In the genomic region with DNA sequence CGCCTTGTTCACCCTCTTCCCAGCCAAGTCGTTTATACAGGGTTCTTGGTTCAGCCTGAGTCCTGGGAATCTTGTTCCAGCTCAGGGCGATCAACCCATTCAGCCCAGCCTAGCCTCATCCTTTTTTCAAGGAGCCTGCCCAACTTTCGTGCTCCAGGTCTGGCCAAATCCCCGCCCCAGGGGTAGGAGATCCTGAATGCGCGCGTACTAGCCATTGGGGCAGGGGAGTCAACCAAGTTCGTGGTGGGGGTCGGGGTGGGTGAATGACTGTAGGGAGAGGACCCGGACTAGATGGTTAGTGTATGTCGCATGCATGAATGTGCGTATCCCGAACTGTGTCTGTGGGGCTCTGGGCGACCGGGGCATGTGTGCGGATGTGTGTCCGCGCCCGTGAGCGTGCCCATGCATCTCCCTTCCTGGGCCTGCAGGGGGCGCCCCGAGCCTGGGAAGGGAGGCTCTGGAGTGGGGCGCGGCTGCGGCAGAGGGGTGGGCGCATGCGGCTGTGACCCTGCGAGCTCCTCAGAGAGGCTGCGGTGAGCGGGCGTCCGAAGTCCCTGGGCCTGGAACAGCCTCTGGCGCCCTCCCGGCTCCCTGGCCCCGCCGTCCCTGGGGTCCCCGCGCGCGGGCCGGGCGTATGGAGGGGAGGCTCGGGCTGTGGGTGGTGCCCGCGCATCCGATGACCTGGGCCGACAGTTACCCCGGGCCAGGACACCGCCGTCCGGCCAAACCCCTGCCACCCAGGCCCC, we compare ENCODE assay signal across 1 cellular context.
TF ChIP-seq lines count a peak whose summit lies in the region.

No MANE protein-coding gene starts in this region.

TF ChIP-seq in HepG2, 621 proteins besides CTCF, POLR2A, EP300 and RAD21 (continued from another document and continues in another):
- TF ChIP-seq HMGXB3 (CRISPR knock-in tag; IDR thresholded peaks at IDR 0.05; ENCODE audit: borderline replicate concordance) = no peak
- TF ChIP-seq U2AF2 (IDR thresholded peaks at IDR 0.05; ENCODE audit: low read depth, low read length) = no peak
- no peak for TF ChIP-seq RNF219 (CRISPR knock-in tag; IDR thresholded peaks at IDR 0.05)
- no peak for TF ChIP-seq KLF9 (CRISPR knock-in tag; IDR thresholded peaks at IDR 0.05; ENCODE audit: low read depth)
- TF ChIP-seq NCOA5 (CRISPR knock-in tag; IDR thresholded peaks at IDR 0.05) = no peak
- TF ChIP-seq, protein P1, sequence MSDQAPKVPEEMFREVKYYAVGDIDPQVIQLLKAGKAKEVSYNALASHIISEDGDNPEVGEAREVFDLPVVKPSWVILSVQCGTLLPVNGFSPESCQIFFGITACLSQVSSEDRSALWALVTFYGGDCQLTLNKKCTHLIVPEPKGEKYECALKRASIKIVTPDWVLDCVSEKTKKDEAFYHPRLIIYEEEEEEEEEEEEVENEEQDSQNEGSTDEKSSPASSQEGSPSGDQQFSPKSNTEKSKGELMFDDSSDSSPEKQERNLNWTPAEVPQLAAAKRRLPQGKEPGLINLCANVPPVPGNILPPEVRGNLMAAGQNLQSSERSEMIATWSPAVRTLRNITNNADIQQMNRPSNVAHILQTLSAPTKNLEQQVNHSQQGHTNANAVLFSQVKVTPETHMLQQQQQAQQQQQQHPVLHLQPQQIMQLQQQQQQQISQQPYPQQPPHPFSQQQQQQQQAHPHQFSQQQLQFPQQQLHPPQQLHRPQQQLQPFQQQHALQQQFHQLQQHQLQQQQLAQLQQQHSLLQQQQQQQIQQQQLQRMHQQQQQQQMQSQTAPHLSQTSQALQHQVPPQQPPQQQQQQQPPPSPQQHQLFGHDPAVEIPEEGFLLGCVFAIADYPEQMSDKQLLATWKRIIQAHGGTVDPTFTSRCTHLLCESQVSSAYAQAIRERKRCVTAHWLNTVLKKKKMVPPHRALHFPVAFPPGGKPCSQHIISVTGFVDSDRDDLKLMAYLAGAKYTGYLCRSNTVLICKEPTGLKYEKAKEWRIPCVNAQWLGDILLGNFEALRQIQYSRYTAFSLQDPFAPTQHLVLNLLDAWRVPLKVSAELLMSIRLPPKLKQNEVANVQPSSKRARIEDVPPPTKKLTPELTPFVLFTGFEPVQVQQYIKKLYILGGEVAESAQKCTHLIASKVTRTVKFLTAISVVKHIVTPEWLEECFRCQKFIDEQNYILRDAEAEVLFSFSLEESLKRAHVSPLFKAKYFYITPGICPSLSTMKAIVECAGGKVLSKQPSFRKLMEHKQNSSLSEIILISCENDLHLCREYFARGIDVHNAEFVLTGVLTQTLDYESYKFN (CRISPR knock-in tag; conservative IDR thresholded peaks at IDR 0.05) = no peak
- TF ChIP-seq ZNF234 (CRISPR knock-in tag; conservative IDR thresholded peaks at IDR 0.05) = no peak
- TF ChIP-seq ZNF788 (CRISPR knock-in tag; IDR thresholded peaks at IDR 0.05; ENCODE audit: borderline replicate concordance) = peak; percentile 44; the same call in 1 of the 2 replicates
- 0 out of 2 replicates have a peak, but pooled peaks have one; percentile 18 for TF ChIP-seq ZNF350 (CRISPR knock-in tag; IDR thresholded peaks at IDR 0.05; ENCODE audit: borderline replicate concordance, low read depth)
- 0 out of 4 replicates have a peak, but pooled peaks of 1 of the 2 experiments have one; percentile 24 for TF ChIP-seq KLF16 (CRISPR knock-in tag; IDR thresholded peaks at IDR 0.05)
- no peak for TF ChIP-seq HOXA5 (CRISPR knock-in tag; IDR thresholded peaks at IDR 0.05)
- TF ChIP-seq, protein P2, sequence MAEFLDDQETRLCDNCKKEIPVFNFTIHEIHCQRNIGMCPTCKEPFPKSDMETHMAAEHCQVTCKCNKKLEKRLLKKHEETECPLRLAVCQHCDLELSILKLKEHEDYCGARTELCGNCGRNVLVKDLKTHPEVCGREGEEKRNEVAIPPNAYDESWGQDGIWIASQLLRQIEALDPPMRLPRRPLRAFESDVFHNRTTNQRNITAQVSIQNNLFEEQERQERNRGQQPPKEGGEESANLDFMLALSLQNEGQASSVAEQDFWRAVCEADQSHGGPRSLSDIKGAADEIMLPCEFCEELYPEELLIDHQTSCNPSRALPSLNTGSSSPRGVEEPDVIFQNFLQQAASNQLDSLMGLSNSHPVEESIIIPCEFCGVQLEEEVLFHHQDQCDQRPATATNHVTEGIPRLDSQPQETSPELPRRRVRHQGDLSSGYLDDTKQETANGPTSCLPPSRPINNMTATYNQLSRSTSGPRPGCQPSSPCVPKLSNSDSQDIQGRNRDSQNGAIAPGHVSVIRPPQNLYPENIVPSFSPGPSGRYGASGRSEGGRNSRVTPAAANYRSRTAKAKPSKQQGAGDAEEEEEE (CRISPR knock-in tag; IDR thresholded peaks at IDR 0.05; ENCODE audit: borderline replicate concordance) = no peak
- TF ChIP-seq MXD3 (CRISPR knock-in tag; IDR thresholded peaks at IDR 0.05) = no peak; the same call in 1 of the 2 replicates
- TF ChIP-seq, protein P3, sequence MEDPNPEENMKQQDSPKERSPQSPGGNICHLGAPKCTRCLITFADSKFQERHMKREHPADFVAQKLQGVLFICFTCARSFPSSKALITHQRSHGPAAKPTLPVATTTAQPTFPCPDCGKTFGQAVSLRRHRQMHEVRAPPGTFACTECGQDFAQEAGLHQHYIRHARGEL (CRISPR knock-in tag; IDR thresholded peaks at IDR 0.05) = no peak
- no peak for TF ChIP-seq GPN1 (CRISPR knock-in tag; IDR thresholded peaks at IDR 0.05; ENCODE audit: borderline replicate concordance)
- no peak for TF ChIP-seq EEA1 (CRISPR knock-in tag; IDR thresholded peaks at IDR 0.05; ENCODE audit: borderline replicate concordance)
- TF ChIP-seq CAMTA2 (CRISPR knock-in tag; IDR thresholded peaks at IDR 0.05; ENCODE audit: borderline replicate concordance) = 0 out of 2 replicates have a peak, but pooled peaks have one; percentile 51
- TF ChIP-seq HIC2 (CRISPR knock-in tag; IDR thresholded peaks at IDR 0.05; ENCODE audit: low read depth) = no peak
- TF ChIP-seq, protein P4, sequence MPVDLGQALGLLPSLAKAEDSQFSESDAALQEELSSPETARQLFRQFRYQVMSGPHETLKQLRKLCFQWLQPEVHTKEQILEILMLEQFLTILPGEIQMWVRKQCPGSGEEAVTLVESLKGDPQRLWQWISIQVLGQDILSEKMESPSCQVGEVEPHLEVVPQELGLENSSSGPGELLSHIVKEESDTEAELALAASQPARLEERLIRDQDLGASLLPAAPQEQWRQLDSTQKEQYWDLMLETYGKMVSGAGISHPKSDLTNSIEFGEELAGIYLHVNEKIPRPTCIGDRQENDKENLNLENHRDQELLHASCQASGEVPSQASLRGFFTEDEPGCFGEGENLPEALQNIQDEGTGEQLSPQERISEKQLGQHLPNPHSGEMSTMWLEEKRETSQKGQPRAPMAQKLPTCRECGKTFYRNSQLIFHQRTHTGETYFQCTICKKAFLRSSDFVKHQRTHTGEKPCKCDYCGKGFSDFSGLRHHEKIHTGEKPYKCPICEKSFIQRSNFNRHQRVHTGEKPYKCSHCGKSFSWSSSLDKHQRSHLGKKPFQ (CRISPR knock-in tag; IDR thresholded peaks at IDR 0.05; ENCODE audit: insufficient replicate concordance) = no peak
- no peak for TF ChIP-seq HOXA7 (CRISPR knock-in tag; IDR thresholded peaks at IDR 0.05)
- TF ChIP-seq, protein P5, sequence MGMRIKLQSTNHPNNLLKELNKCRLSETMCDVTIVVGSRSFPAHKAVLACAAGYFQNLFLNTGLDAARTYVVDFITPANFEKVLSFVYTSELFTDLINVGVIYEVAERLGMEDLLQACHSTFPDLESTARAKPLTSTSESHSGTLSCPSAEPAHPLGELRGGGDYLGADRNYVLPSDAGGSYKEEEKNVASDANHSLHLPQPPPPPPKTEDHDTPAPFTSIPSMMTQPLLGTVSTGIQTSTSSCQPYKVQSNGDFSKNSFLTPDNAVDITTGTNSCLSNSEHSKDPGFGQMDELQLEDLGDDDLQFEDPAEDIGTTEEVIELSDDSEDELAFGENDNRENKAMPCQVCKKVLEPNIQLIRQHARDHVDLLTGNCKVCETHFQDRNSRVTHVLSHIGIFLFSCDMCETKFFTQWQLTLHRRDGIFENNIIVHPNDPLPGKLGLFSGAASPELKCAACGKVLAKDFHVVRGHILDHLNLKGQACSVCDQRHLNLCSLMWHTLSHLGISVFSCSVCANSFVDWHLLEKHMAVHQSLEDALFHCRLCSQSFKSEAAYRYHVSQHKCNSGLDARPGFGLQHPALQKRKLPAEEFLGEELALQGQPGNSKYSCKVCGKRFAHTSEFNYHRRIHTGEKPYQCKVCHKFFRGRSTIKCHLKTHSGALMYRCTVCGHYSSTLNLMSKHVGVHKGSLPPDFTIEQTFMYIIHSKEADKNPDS (CRISPR knock-in tag; IDR thresholded peaks at IDR 0.05) = no peak
- TF ChIP-seq, protein P6, sequence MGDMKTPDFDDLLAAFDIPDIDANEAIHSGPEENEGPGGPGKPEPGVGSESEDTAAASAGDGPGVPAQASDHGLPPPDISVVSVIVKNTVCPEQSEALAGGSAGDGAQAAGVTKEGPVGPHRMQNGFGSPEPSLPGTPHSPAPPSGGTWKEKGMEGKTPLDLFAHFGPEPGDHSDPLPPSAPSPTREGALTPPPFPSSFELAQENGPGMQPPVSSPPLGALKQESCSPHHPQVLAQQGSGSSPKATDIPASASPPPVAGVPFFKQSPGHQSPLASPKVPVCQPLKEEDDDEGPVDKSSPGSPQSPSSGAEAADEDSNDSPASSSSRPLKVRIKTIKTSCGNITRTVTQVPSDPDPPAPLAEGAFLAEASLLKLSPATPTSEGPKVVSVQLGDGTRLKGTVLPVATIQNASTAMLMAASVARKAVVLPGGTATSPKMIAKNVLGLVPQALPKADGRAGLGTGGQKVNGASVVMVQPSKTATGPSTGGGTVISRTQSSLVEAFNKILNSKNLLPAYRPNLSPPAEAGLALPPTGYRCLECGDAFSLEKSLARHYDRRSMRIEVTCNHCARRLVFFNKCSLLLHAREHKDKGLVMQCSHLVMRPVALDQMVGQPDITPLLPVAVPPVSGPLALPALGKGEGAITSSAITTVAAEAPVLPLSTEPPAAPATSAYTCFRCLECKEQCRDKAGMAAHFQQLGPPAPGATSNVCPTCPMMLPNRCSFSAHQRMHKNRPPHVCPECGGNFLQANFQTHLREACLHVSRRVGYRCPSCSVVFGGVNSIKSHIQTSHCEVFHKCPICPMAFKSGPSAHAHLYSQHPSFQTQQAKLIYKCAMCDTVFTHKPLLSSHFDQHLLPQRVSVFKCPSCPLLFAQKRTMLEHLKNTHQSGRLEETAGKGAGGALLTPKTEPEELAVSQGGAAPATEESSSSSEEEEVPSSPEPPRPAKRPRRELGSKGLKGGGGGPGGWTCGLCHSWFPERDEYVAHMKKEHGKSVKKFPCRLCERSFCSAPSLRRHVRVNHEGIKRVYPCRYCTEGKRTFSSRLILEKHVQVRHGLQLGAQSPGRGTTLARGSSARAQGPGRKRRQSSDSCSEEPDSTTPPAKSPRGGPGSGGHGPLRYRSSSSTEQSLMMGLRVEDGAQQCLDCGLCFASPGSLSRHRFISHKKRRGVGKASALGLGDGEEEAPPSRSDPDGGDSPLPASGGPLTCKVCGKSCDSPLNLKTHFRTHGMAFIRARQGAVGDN (CRISPR knock-in tag; IDR thresholded peaks at IDR 0.05) = peak; percentile 60
